In the genomic region with DNA sequence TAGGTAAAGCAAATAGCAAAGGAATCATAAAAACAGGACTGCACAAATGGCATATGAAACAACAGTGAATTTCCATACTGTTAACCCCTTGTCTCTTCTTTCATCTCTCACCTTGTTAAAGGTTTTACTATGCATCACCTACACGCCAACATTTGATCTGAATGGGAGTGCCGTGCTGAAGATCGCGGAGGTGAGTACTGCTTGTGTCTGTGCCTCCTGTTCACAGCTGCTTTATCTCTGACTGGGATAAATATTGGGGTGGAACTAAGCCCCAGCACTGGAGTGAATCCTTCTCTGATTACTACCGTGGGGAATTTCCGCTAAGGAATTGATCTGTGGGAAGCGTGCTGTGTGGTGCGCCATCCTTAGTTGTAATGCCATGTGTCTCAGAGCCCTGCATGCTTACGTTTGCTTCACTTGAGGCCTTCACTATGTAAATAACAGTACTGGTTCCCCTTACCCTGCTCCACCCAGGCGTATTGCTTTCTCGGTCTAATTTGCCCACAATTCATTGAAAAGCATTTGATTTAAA, we compare ENCODE assay signal across 22 cellular contexts. TPM values are rescaled to one million over a fixed set of nuclear protein-coding genes. Genes with fewer than 3 reads are reported as not detected.
A peak's percentile ranks its signal among the peaks of the same experiment; 100 is the strongest.
DNase-seq lines count a peak whose midpoint lies in the region; ATAC-seq and TF ChIP-seq lines count a peak whose summit lies in the region.
"Had no signal": no experiment of that assay in that cellular context is flagged by ENCODE, and none has a peak within 500 bp of the region (broad histone marks: within the 10 kb centered on the region; RNA-seq: fewer than 3 reads in every experiment).

No MANE protein-coding gene starts in this region.

- H3K9ac ChIP-seq in mesenchymal stem cell (ENCODE audit: low read length), result no peak overlapping the region

- DNase-seq in NCI-H526 treated with DMSO at 0.1 percent for 48 hours (lab: John Stamatoyannopoulos, UW) (peak; percentile 61), mesenchymal stem cell (no peak), T-cell (no peak), NOMO-1 (lab: John Stamatoyannopoulos, UW; ENCODE audit: unreplicated experiment in 2 of 2) (no peak)
- DNase-seq: BE2C; CD8-positive, alpha-beta T cell; GF-D8; NCI-H1105 treated with DMSO at 0.1 percent for 48 hours; NCI-H2029; NCI-H2227 treated with DMSO at 0.1 percent for 48 hours; NCI-H82 had no signal

- H4K8ac ChIP-seq in mesenchymal stem cell (ENCODE audit: low read length), result peak overlapping the region; percentile 23

- no peak overlapping the region for H3K4me3 ChIP-seq in mesenchymal stem cell (ENCODE audit: insufficient read depth in 1 of 2, low read depth in 1 of 2, low read length in 2 of 2)
- H3K4me3 ChIP-seq: SK-N-MC had no signal

- no peak overlapping the region for H3K14ac ChIP-seq in mesenchymal stem cell (ENCODE audit: low read length in 2 of 2)

- H3K27me3 Mint-ChIP-seq in T-cell, result peaks cover 6 to 9% of the 10 kb centered on the region in 2 donors

- H3K27ac ChIP-seq in 22Rv1 (peak overlapping the region; percentile 100), C4-2B (peak overlapping the region; percentile 100), mesenchymal stem cell (ENCODE audit: low read length, poor library complexity, severe bottlenecking) (no peak overlapping the region)
- H3K27ac ChIP-seq: HL-60, SK-N-MC had no signal

- CTCF ChIA-PET in T-cell (lab: Charles Lee), result no interaction called here

- no peaks in the 10 kb centered on the region for H3K36me3 Mint-ChIP-seq in T-cell
- H3K36me3 Mint-ChIP-seq: CD8-positive, alpha-beta T cell had no signal

- no peaks in the 10 kb centered on the region for H3K4me1 Mint-ChIP-seq in T-cell

- WGBS in mesenchymal stem cell, result 95% methylated on average over 9 of the region's 11 CpGs

- no peak overlapping the region for H3K4ac ChIP-seq in mesenchymal stem cell (ENCODE audit: low read depth in 1 of 2, low read length in 2 of 2)

- TF ChIP-seq CTCF in 22Rv1 (IDR thresholded peaks at IDR 0.05) (no peak), C4-2B (conservative IDR thresholded peaks at IDR 0.05) (no peak)

- H2AK5ac ChIP-seq in mesenchymal stem cell (ENCODE audit: low read length, severe bottlenecking), result no peak overlapping the region

- H3K27ac Mint-ChIP-seq in T-cell, result no peak overlapping the region
- H3K27ac Mint-ChIP-seq: CD8-positive, alpha-beta T cell had no signal

- no peak overlapping the region for H3K4me2 ChIP-seq in mesenchymal stem cell (ENCODE audit: low read length, poor library complexity, severe bottlenecking)

- H3K9me3 Mint-ChIP-seq in T-cell, result no peaks in the 10 kb centered on the region
- H3K9me3 Mint-ChIP-seq: CD8-positive, alpha-beta T cell had no signal

- H3K4me1 ChIP-seq in mesenchymal stem cell (ENCODE audit: control insufficient read depth, insufficient read depth, low read depth, low read length), result no peaks in the 10 kb centered on the region
- H3K4me1 ChIP-seq: BE2C had no signal

- no peak for ATAC-seq in T-cell (replicated peaks in 1 of 4)
- no peak for ATAC-seq in HG03175 (IDR thresholded peaks at IDR 0.05; ENCODE audit: unreplicated experiment)
- ATAC-seq: CD8-positive, alpha-beta T cell; HCT116; Panc1; Right ventricle myocardium inferior had no signal

- H3K4me3 Mint-ChIP-seq in T-cell, result no peak overlapping the region
- H3K4me3 Mint-ChIP-seq: CD8-positive, alpha-beta T cell had no signal

- no peak overlapping the region for H2AFZ ChIP-seq in mesenchymal stem cell (ENCODE audit: low read depth, low read length)

- no peaks in the 10 kb centered on the region for H3K79me1 ChIP-seq in mesenchymal stem cell (replicated peaks; ENCODE audit: low read length, poor library complexity, severe bottlenecking)

- H4K91ac ChIP-seq in mesenchymal stem cell (ENCODE audit: low read length), result no peak overlapping the region

- H3K18ac ChIP-seq in mesenchymal stem cell (ENCODE audit: low read depth in 1 of 2, low read length in 2 of 2), result no peak overlapping the region

- H2BK120ac ChIP-seq in mesenchymal stem cell (ENCODE audit: low read depth, low read length), result no peak overlapping the region

- POLR2A ChIA-PET in T-cell (lab: Charles Lee), result no interaction called here

- no peak overlapping the region for H2BK15ac ChIP-seq in mesenchymal stem cell (ENCODE audit: low read depth, poor library complexity, severe bottlenecking)

- H2BK12ac ChIP-seq in mesenchymal stem cell (ENCODE audit: low read length in 2 of 2), result no peak overlapping the region

- H3K9me3 ChIP-seq in mesenchymal stem cell (ENCODE audit: control insufficient read depth, low read length), result no peaks in the 10 kb centered on the region
- H3K9me3 ChIP-seq: BE2C had no signal

- H3K27me3 ChIP-seq in mesenchymal stem cell (ENCODE audit: control insufficient read depth in 1 of 2, insufficient read depth in 1 of 2, low read length in 2 of 2), result peaks cover 0 to 12% of the 10 kb centered on the region in 2 experiments

- no peak overlapping the region for H2BK5ac ChIP-seq in mesenchymal stem cell (ENCODE audit: low read depth, low read length, poor library complexity, severe bottlenecking)

- no peaks in the 10 kb centered on the region for H3K36me3 ChIP-seq in mesenchymal stem cell (ENCODE audit: control insufficient read depth in 1 of 2, insufficient read depth in 2 of 2, low read depth in 1 of 2, low read length in 2 of 2)
- H3K36me3 ChIP-seq: BE2C had no signal

- no peak overlapping the region for H3K23ac ChIP-seq in mesenchymal stem cell (ENCODE audit: low read length in 2 of 2)

RNA-seq across cellular contexts. Expression of gene PBOV1, which starts 11.4 kb away (rescaled TPM):
- not detected for polyA plus RNA-seq in mesenchymal stem cell (2013, experiment 1 of 2)
- not detected for polyA plus RNA-seq in mesenchymal stem cell (2013, experiment 2 of 2)
- total RNA-seq in T-cell, result not detected
- total RNA-seq: CD8-positive, alpha-beta T cell; Daoy; LHCN-M2; Right ventricle myocardium inferior had no signal
- polyA plus RNA-seq: AG04450 had no signal
